9 cellular contexts compared by ENCODE assay signal in the genomic region with DNA sequence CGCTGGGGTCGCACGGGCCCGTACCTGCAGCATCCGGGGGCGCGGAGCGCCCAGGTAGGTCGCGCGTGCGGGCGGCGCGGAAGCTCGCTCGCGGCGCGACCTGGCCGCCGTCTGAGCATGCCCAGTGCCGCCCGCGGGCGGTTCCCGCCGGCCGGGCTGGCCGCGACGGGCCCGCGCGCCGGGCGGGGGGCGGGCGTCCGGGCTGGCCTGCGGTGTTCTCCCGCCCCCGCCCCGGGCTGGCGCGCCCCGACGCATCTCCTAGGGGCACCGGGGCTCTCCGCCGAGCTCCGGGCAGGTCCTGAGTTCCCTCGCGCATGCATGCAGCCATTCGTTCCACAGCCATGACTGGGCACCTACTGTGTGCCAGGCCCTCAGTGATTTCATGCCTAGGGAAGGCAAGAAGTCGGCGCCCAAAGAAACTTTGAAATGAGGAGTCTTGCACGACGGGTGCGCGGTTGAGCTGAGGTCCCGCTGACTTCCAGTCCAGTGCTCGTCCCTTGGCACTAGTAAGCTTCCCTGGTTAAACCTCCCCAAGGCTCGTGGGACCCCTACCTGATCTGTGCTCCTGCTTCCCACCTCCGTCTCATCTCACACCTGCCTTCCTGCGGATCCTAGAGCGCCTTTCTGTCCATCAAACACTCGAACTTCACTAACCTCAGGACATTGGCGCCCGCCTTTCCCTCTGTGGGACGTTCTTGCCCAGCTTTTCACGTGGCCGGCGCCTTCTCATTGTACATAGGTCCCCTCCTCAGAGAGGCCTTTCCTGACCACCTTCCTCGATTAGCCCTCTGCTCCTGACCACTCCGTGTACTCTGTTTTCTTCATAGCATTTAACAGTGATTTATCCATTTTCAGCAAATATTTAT. TPM values are rescaled to one million over a fixed set of nuclear protein-coding genes. Genes with fewer than 3 reads are reported as not detected.
DNase-seq lines count a peak whose midpoint lies in the region; ATAC-seq and TF ChIP-seq lines count a peak whose summit lies in the region.
"Had no signal": no experiment of that assay in that cellular context is flagged by ENCODE, and none has a peak within 500 bp of the region (broad histone marks: within the 10 kb centered on the region; RNA-seq: fewer than 3 reads in every experiment).

A gene with protein sequence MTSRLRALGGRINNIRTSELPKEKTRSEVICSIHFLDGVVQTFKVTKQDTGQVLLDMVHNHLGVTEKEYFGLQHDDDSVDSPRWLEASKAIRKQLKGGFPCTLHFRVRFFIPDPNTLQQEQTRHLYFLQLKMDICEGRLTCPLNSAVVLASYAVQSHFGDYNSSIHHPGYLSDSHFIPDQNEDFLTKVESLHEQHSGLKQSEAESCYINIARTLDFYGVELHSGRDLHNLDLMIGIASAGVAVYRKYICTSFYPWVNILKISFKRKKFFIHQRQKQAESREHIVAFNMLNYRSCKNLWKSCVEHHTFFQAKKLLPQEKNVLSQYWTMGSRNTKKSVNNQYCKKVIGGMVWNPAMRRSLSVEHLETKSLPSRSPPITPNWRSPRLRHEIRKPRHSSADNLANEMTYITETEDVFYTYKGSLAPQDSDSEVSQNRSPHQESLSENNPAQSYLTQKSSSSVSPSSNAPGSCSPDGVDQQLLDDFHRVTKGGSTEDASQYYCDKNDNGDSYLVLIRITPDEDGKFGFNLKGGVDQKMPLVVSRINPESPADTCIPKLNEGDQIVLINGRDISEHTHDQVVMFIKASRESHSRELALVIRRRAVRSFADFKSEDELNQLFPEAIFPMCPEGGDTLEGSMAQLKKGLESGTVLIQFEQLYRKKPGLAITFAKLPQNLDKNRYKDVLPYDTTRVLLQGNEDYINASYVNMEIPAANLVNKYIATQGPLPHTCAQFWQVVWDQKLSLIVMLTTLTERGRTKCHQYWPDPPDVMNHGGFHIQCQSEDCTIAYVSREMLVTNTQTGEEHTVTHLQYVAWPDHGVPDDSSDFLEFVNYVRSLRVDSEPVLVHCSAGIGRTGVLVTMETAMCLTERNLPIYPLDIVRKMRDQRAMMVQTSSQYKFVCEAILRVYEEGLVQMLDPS (minus strand): TSS at position 113 of the 866 bp plus-strand sequence. CDS start 34,873 bp downstream, outside the sequence.

- peak within 1 kb of the TSS; percentile 34 for H3K27ac Mint-ChIP-seq in Caco-2 (ENCODE audit: unreplicated experiment)

- H3K9me3 Mint-ChIP-seq in Caco-2 (ENCODE audit: unreplicated experiment), result no peaks in the 10 kb centered on the region

- POLR2A ChIA-PET in Caco-2 (lab: Charles Lee), result interaction anchor here (0.5 to 1.7 kb wide), 2 partner anchors 21 to 169 kb away, joined by 6 to 7 read pairs; no protein-coding TSS in a partner anchor

- H3K4me3 ChIP-seq in Caco-2 (ENCODE audit: low read depth, low read length), result peak within 1 kb of the TSS; percentile 73
- peak within 1 kb of the TSS; percentile 38 for H3K4me3 ChIP-seq in ectodermal cell (ENCODE audit: insufficient read depth, low read depth, low read length)
- peak within 1 kb of the TSS; percentile 24 for H3K4me3 ChIP-seq in mucosa of descending colon

- CTCF ChIA-PET in Caco-2 (lab: Charles Lee), result no interaction called here

- DNase-seq in Caco-2, result peak in 1 of 2 experiments; percentile 57
- peak; percentile 28 for DNase-seq in M059J (ENCODE audit: low read depth)
- DNase-seq in mucosa of descending colon, result peak in 2 of 3 donors; percentile 42 to 69
- no peak for DNase-seq in AML-193 (lab: John Stamatoyannopoulos, UW)
- DNase-seq in DMS114 treated with DMSO at 0.1 percent for 48 hours (lab: John Stamatoyannopoulos, UW; ENCODE audit: unreplicated experiment), result no peak
- DNase-seq in NOMO-1 (lab: John Stamatoyannopoulos, UW; ENCODE audit: unreplicated experiment in 2 of 2), result no peak

- no peaks in the 10 kb centered on the region for H3K9me3 ChIP-seq in Caco-2
- no peaks in the 10 kb centered on the region for H3K9me3 ChIP-seq in ectodermal cell (ENCODE audit: control insufficient read depth, low read length)
- H3K9me3 ChIP-seq in mucosa of descending colon, result no peaks in the 10 kb centered on the region

- BruUV-seq in Caco-2 (replicated peaks; lab: Mats Ljungman, UMichigan), result no TSS peak

- peaks cover 23% of the 10 kb centered on the region for H3K4me1 Mint-ChIP-seq in Caco-2 (ENCODE audit: low read depth, unreplicated experiment)

- intact Hi-C loops in Caco-2 (cut with micrococcal nuclease; ENCODE audit: unreplicated experiment), result loop anchor here (1.0 to 2.0 kb wide), 2 partner anchors 21 to 22 kb away; no protein-coding TSS in a partner anchor
- intact Hi-C loops in mucosa of descending colon (cut with DNase I, micrococcal nuclease), result no loop called here

- H3K36me3 ChIP-seq in Caco-2 (ENCODE audit: control insufficient read depth, insufficient read depth, low read length) (no peaks in the 10 kb centered on the region; the same call in 1 of the 2 replicates), ectodermal cell (ENCODE audit: control insufficient read depth, insufficient read depth, low read length) (no peaks in the 10 kb centered on the region), mucosa of descending colon (ENCODE audit: low read depth) (no peaks in the 10 kb centered on the region)

- ATAC-seq in mucosa of descending colon, result peak; percentile 58
- no peak for ATAC-seq in GM19397 (IDR thresholded peaks at IDR 0.05; ENCODE audit: unreplicated experiment)

- no peaks in the 10 kb centered on the region for H3K27me3 ChIP-seq in Caco-2 (replicated peaks; ENCODE audit: control insufficient read depth, insufficient read depth, low read length)
- H3K27me3 ChIP-seq in ectodermal cell (ENCODE audit: control insufficient read depth, insufficient read depth, low read length, poor library complexity, severe bottlenecking), result peaks cover 81% of the 10 kb centered on the region

- peaks cover 6% of the 10 kb centered on the region for H3K36me3 Mint-ChIP-seq in Caco-2 (ENCODE audit: insufficient read depth, unreplicated experiment)

- WGBS in ectodermal cell, 2 experiments, result 5% methylated on average over 76 of the region's 76 CpGs

- no peak within 1 kb of the TSS for H3K27ac ChIP-seq in ectodermal cell (ENCODE audit: insufficient read depth, low read depth, low read length, poor library complexity, severe bottlenecking)

- H3K4me3 Mint-ChIP-seq in Caco-2 (ENCODE audit: unreplicated experiment), result peak within 1 kb of the TSS; percentile 83

- H3K27me3 Mint-ChIP-seq in Caco-2 (ENCODE audit: insufficient read depth, unreplicated experiment), result no peaks in the 10 kb centered on the region

- H3K4me1 ChIP-seq in Caco-2 (peaks cover 16% of the 10 kb centered on the region), ectodermal cell (ENCODE audit: control insufficient read depth, insufficient read depth, low read length) (no peaks in the 10 kb centered on the region), mucosa of descending colon (ENCODE audit: low read depth) (peaks cover 27% of the 10 kb centered on the region)

- TF ChIP-seq CTCF in Caco-2 (IDR thresholded peaks at IDR 0.05; ENCODE audit: insufficient read depth in 1 of 2, low read depth in 1 of 2, low read length in 1 of 2, severe bottlenecking in 1 of 2, unreplicated experiment in 1 of 2), result no peak
- TF ChIP-seq CTCF in mucosa of descending colon (IDR thresholded peaks at IDR 0.05), result no peak

RNA-seq across cellular contexts. Expression of the gene that starts here (rescaled TPM):
- total RNA-seq in Caco-2 (2022), result 12.1 and 12.4 TPM in 2 replicates
- 7.3 and 9.9 TPM in 2 replicates for total RNA-seq in M059J (2014; rRNA removed; shearing (Covaris generic))
- polyA plus RNA-seq in ectodermal cell (2013, experiment 1 of 4), result 1.2 TPM
- polyA plus RNA-seq in ectodermal cell (2013, experiment 2 of 4), result 2.4 TPM
- 1.8 TPM for polyA plus RNA-seq in ectodermal cell (2013, experiment 3 of 4)
- 1.1 TPM for polyA plus RNA-seq in ectodermal cell (2013, experiment 4 of 4)
- total RNA-seq in mucosa of descending colon, result 10 to 100 TPM; 13.2 to 30.3 (median 25.8) TPM
- total RNA-seq: endothelial cell of umbilical vein had no signal

Comparison
In these comparisons a context has a peak if more than half of its experiments do, and no peak if none do; other contexts are left out.
1. DNase-seq: peak in M059J (single experiment) and mucosa of descending colon (2 of 3); none in AML-193 (0 of 2), DMS114 treated with DMSO at 0.1 percent for 48 hours (single experiment) and NOMO-1 (0 of 2).
2. Peak in every context shown above with its lines, with median percentiles within 50 percentile points of each other: H3K4me3 ChIP-seq.